10 cellular contexts compared by ENCODE assay signal in the genomic region with DNA sequence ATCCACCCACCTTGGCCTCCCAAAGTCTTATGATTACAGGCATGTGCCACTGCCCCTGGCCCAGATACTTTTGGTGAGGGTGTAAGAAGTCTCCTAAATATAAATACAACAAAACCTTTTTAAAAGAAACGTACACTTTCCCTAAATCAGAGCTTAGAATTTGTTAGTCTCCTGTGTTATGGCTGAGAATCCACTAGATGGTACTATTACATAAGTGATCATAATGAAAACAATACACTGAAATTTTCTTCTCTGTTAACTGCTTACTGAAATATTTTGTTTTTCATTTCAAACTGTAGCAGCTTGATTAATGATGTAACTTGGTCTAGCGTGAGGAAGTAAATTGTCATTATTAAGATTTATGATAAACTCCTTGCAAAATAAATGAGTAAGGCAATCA.
DNase-seq lines count a peak whose midpoint lies in the region; ATAC-seq and TF ChIP-seq lines count a peak whose summit lies in the region.
"Had no signal": no experiment of that assay in that cellular context is flagged by ENCODE, and none has a peak within 500 bp of the region (broad histone marks: within the 10 kb centered on the region; RNA-seq: fewer than 3 reads in every experiment).

No MANE protein-coding gene starts in this region.

- POLR2A ChIA-PET in A673 (lab: Charles Lee; ENCODE audit: low non-redundant PET), result no interaction called here

- H3K27me3 ChIP-seq in A673 (replicated peaks; ENCODE audit: insufficient read depth, low read depth, low read length, poor library complexity), result no peaks in the 10 kb centered on the region

- intact Hi-C loops in A673 (cut with micrococcal nuclease; ENCODE audit: unreplicated experiment), result loop anchor here (5.0 kb wide), 2 partner anchors 423 to 1063 kb away; no protein-coding TSS in a partner anchor

- peak; percentile 36 for DNase-seq in A673 (ENCODE audit: low spot score)
- DNase-seq in inferior parietal cortex (ENCODE audit: extremely low spot score), result peak; percentile 47
- no peak for DNase-seq in activated gamma-delta T cell treated with Interleukin-2 at 50 U/mL for 16 hours
- DNase-seq in islet precursor cell, result no peak
- DNase-seq: NCI-H1048; stimulated activated naive B cell treated with anti-CD40 and anti-IgM and Interleukin-4, amounts not matched to agents 10 μg/mL and 1 μg/mL and 100 μg/mL, for 72 hours had no signal

- no peaks in the 10 kb centered on the region for H3K36me3 ChIP-seq in A673 (ENCODE audit: insufficient read depth, low read length, poor library complexity, severe bottlenecking)

- CTCF ChIA-PET in A673 (lab: Charles Lee), result interaction anchor here (0.5 to 1.0 kb wide), 4 partner anchors 58 to 1737 kb away, joined by 3 to 6 read pairs (median 4); no protein-coding TSS in a partner anchor

- H3K4me1 ChIP-seq in A673 (ENCODE audit: insufficient read depth, low read length, poor library complexity, severe bottlenecking), result peaks cover 9% of the 10 kb centered on the region

- no peak overlapping the region for H3K27ac ChIP-seq in A673 (ENCODE audit: low read depth, low read length, poor library complexity, severe bottlenecking)

- peak; percentile 58 for ATAC-seq in GM18909 (IDR thresholded peaks at IDR 0.05; ENCODE audit: poor library complexity, unreplicated experiment)
- peak; percentile 61 for ATAC-seq in SK-N-SH treated with all-trans-retinoic acid at 6 μM for 48 hours
- ATAC-seq in HG03439 (IDR thresholded peaks at IDR 0.05; ENCODE audit: unreplicated experiment), result no peak
- ATAC-seq in GM21390 (IDR thresholded peaks at IDR 0.05; ENCODE audit: unreplicated experiment), result no peak
- ATAC-seq: stimulated activated naive B cell treated with anti-CD40 and anti-IgM and Interleukin-4, amounts not matched to agents 10 μg/mL and 1 μg/mL and 100 μg/mL, for 72 hours had no signal

- BruUV-seq in A673 (replicated peaks; lab: Mats Ljungman, UMichigan), result no TSS peak

- H3K4me3 ChIP-seq in A673 (ENCODE audit: low read depth, low read length, poor library complexity, severe bottlenecking), result no peak overlapping the region

- TF ChIP-seq CTCF in A673 (conservative IDR thresholded peaks at IDR 0.05; ENCODE audit: low read depth, low read length), result peak; percentile 65

- H3K9me3 ChIP-seq in A673 (ENCODE audit: low read depth, low read length, poor library complexity, severe bottlenecking), result no peaks in the 10 kb centered on the region

TF ChIP-seq in SK-N-SH treated with all-trans-retinoic acid at 6 μM for 48 hours, 23 proteins besides CTCF, POLR2A, EP300 and RAD21:
- no peak for TF ChIP-seq ZNF8 (CRISPR knock-in tag; IDR thresholded peaks at IDR 0.05)
- TF ChIP-seq TCF4 (CRISPR knock-in tag; IDR thresholded peaks at IDR 0.05; ENCODE audit: borderline replicate concordance), result no peak
- no peak for TF ChIP-seq OSR1 (CRISPR knock-in tag; IDR thresholded peaks at IDR 0.05)
- TF ChIP-seq ZNF70 (CRISPR knock-in tag; IDR thresholded peaks at IDR 0.05), result no peak
- TF ChIP-seq, protein P1, sequence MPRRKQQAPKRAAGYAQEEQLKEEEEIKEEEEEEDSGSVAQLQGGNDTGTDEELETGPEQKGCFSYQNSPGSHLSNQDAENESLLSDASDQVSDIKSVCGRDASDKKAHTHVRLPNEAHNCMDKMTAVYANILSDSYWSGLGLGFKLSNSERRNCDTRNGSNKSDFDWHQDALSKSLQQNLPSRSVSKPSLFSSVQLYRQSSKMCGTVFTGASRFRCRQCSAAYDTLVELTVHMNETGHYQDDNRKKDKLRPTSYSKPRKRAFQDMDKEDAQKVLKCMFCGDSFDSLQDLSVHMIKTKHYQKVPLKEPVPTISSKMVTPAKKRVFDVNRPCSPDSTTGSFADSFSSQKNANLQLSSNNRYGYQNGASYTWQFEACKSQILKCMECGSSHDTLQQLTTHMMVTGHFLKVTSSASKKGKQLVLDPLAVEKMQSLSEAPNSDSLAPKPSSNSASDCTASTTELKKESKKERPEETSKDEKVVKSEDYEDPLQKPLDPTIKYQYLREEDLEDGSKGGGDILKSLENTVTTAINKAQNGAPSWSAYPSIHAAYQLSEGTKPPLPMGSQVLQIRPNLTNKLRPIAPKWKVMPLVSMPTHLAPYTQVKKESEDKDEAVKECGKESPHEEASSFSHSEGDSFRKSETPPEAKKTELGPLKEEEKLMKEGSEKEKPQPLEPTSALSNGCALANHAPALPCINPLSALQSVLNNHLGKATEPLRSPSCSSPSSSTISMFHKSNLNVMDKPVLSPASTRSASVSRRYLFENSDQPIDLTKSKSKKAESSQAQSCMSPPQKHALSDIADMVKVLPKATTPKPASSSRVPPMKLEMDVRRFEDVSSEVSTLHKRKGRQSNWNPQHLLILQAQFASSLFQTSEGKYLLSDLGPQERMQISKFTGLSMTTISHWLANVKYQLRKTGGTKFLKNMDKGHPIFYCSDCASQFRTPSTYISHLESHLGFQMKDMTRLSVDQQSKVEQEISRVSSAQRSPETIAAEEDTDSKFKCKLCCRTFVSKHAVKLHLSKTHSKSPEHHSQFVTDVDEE (CRISPR knock-in tag; IDR thresholded peaks at IDR 0.05), result no peak
- TF ChIP-seq TOX (CRISPR knock-in tag; IDR thresholded peaks at IDR 0.05; ENCODE audit: borderline replicate concordance), result no peak
- TF ChIP-seq ESRRG (CRISPR knock-in tag; IDR thresholded peaks at IDR 0.05), result no peak
- no peak for TF ChIP-seq SNAI2 (CRISPR knock-in tag; IDR thresholded peaks at IDR 0.05)
- TF ChIP-seq, protein P2, sequence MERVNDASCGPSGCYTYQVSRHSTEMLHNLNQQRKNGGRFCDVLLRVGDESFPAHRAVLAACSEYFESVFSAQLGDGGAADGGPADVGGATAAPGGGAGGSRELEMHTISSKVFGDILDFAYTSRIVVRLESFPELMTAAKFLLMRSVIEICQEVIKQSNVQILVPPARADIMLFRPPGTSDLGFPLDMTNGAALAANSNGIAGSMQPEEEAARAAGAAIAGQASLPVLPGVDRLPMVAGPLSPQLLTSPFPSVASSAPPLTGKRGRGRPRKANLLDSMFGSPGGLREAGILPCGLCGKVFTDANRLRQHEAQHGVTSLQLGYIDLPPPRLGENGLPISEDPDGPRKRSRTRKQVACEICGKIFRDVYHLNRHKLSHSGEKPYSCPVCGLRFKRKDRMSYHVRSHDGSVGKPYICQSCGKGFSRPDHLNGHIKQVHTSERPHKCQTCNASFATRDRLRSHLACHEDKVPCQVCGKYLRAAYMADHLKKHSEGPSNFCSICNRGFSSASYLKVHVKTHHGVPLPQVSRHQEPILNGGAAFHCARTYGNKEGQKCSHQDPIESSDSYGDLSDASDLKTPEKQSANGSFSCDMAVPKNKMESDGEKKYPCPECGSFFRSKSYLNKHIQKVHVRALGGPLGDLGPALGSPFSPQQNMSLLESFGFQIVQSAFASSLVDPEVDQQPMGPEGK (CRISPR knock-in tag; IDR thresholded peaks at IDR 0.05; ENCODE audit: borderline replicate concordance), result no peak
- TF ChIP-seq BACH2 (CRISPR knock-in tag; IDR thresholded peaks at IDR 0.05; ENCODE audit: borderline replicate concordance), result no peak

Comparison
In these comparisons a context has a peak if more than half of its experiments do, and no peak if none do; other contexts are left out.
1. DNase-seq: peak in A673 (single experiment) and inferior parietal cortex (single experiment); none in activated gamma-delta T cell treated with Interleukin-2 at 50 U/mL for 16 hours (single experiment) and islet precursor cell (single experiment).
2. ATAC-seq: peak in GM18909 (single experiment) and SK-N-SH treated with all-trans-retinoic acid at 6 μM for 48 hours (single experiment); none in HG03439 (single experiment) and GM21390 (single experiment).